Comparison of ENCODE assay signal across 8 cellular contexts in genomic region chr1:19450811-19451564, GRCh38. TPM values are rescaled to one million over a fixed set of nuclear protein-coding genes. Genes with fewer than 3 reads are reported as not detected.
A peak's percentile ranks its signal among the peaks of the same experiment; 100 is the strongest.
DNase-seq lines count a peak whose midpoint lies in the region; ATAC-seq and TF ChIP-seq lines count a peak whose summit lies in the region.

No MANE protein-coding gene starts in this region.

- no peak overlapping the region for H3K4me3 ChIP-seq in breast epithelium
- no peak overlapping the region for H3K4me3 ChIP-seq in lower lobe of right lung
- no peak overlapping the region for H3K4me3 ChIP-seq in vagina

- H3K4me1 ChIP-seq in breast epithelium: peaks cover 25 to 46% of the 10 kb centered on the region in 2 donors
- peaks cover 99% of the 10 kb centered on the region for H3K4me1 ChIP-seq in lower lobe of right lung
- H3K4me1 ChIP-seq in vagina: peaks cover 96% of the 10 kb centered on the region

- no peaks in the 10 kb centered on the region for H3K9me3 Mint-ChIP-seq in activated naive CD4-positive, alpha-beta T cell treated with anti-CD3 and anti-CD28 coated beads, Interleukin-2, amount 50 U/mL, for 24 hours

- H3K4me1 Mint-ChIP-seq in activated naive CD4-positive, alpha-beta T cell treated with anti-CD3 and anti-CD28 coated beads, Interleukin-2, amount 50 U/mL, for 24 hours: peaks cover 92% of the 10 kb centered on the region

- no peak overlapping the region for H3K4me3 Mint-ChIP-seq in activated naive CD4-positive, alpha-beta T cell treated with anti-CD3 and anti-CD28 coated beads, Interleukin-2, amount 50 U/mL, for 24 hours

- H3K27ac ChIP-seq in breast epithelium (peak overlapping the region; percentile 63 to 81), lower lobe of right lung (peak overlapping the region; percentile 44), vagina (peak overlapping the region; percentile 86)

- H3K9me3 ChIP-seq in breast epithelium: no peaks in the 10 kb centered on the region
- H3K9me3 ChIP-seq in lower lobe of right lung: no peaks in the 10 kb centered on the region
- H3K9me3 ChIP-seq in vagina: no peaks in the 10 kb centered on the region

- intact Hi-C loops in breast epithelium (cut with DNase I; ENCODE audit: low total_unique reads): loop anchor here (1.0 kb wide), 1 partner anchor 8 kb away; no protein-coding TSS in a partner anchor
- intact Hi-C loops in lower lobe of right lung (cut with DNase I): no loop called here
- intact Hi-C loops in vagina (cut with DNase I): loop anchor here (5.0 kb wide), 1 partner anchor 49 kb away; no protein-coding TSS in a partner anchor

- DNase-seq in activated naive CD4-positive, alpha-beta T cell (lab: John Stamatoyannopoulos, UW): no peak
- DNase-seq in breast epithelium (ENCODE audit: low spot score in 2 of 2) (no peak), lower lobe of right lung (no peak), vagina (ENCODE audit: extremely low spot score in 2 of 2) (no peak)

- H3K27me3 ChIP-seq in breast epithelium (no peaks in the 10 kb centered on the region), lower lobe of right lung (ENCODE audit: low read depth) (no peaks in the 10 kb centered on the region), vagina (no peaks in the 10 kb centered on the region)

- H3K36me3 ChIP-seq in breast epithelium (no peaks in the 10 kb centered on the region), lower lobe of right lung (no peaks in the 10 kb centered on the region), vagina (no peaks in the 10 kb centered on the region)

- no peaks in the 10 kb centered on the region for H3K27me3 Mint-ChIP-seq in activated naive CD4-positive, alpha-beta T cell treated with anti-CD3 and anti-CD28 coated beads, Interleukin-2, amount 50 U/mL, for 24 hours

- peak overlapping the region; percentile 63 for H3K27ac Mint-ChIP-seq in activated naive CD4-positive, alpha-beta T cell treated with anti-CD3 and anti-CD28 coated beads, Interleukin-2, amount 50 U/mL, for 24 hours

- ATAC-seq in lower lobe of right lung (peak; percentile 16 to 56), GM18502 (IDR thresholded peaks at IDR 0.05; ENCODE audit: poor library complexity, unreplicated experiment) (no peak), HG03442 (IDR thresholded peaks at IDR 0.05; ENCODE audit: unreplicated experiment) (no peak), HG02642 (IDR thresholded peaks at IDR 0.05; ENCODE audit: poor library complexity, unreplicated experiment) (no peak)

- TF ChIP-seq CTCF in breast epithelium (IDR thresholded peaks at IDR 0.05) (no peak), lower lobe of right lung (IDR thresholded peaks at IDR 0.05) (no peak), vagina (IDR thresholded peaks at IDR 0.05) (no peak)

- peaks cover 11% of the 10 kb centered on the region for H3K36me3 Mint-ChIP-seq in activated naive CD4-positive, alpha-beta T cell treated with anti-CD3 and anti-CD28 coated beads, Interleukin-2, amount 50 U/mL, for 24 hours

- no peak for TF ChIP-seq POLR2A in breast epithelium (IDR thresholded peaks at IDR 0.05)
- no peak for TF ChIP-seq POLR2A in vagina (IDR thresholded peaks at IDR 0.05)

RNA-seq across cellular contexts. Expression of gene CAPZB, which starts 34.4 kb away (rescaled TPM):
- total RNA-seq in breast epithelium (100 to 1,000 TPM; 112 to 114 (median 113) TPM), lower lobe of right lung (236 TPM), vagina (152 TPM)

Comparison
In these comparisons a context has a peak if more than half of its experiments do, and no peak if none do; other contexts are left out.
1. ATAC-seq: peak in lower lobe of right lung (2 of 2); none in GM18502 (single experiment), HG03442 (single experiment) and HG02642 (single experiment).
2. Peak in every context shown above with its lines, with median percentiles within 50 percentile points of each other: H3K27ac ChIP-seq.